ENCODE assay signal across 8 cellular contexts in the genomic region with DNA sequence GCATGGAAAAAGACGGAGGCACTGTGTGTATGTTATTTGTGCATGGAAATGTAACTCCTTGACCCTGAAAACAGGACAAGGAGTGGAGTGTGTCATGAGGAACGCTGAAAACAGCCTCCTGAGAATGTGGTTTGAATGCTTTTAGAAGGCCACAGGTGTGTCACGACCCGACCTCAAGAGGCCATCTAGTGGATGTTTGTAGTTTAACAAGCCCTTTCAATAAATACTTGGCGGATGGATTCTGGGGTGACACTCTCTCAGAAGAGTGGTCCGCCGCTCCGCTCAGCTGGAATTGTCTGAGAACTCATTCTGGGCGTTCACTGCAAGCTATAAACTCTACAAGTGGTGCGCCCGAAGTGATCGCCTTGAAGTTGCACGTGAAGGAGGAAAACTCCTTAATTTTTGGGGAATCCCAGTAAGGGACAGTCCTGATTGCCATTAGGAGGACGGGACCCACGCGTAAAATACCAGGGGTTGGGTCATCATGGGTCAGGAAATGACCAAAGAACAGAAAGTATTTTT. TPM values are rescaled to one million over a fixed set of nuclear protein-coding genes. Genes with fewer than 3 reads are reported as not detected.
DNase-seq lines count a peak whose midpoint lies in the region; ATAC-seq and TF ChIP-seq lines count a peak whose summit lies in the region.
"Not testable (repeated sequence)": the region's sequence is repeated elsewhere in the genome, so short reads cannot be mapped to it uniquely, and the experiment has no call there.

No MANE protein-coding gene starts in this region.

- H3K4me3 Mint-ChIP-seq in activated T-cell treated with anti-CD3 and anti-CD28 coated beads, Interleukin-2, amount 50 U/mL, for 4 hours: peak overlapping the region; percentile 83
- peak overlapping the region; percentile 80 for H3K4me3 Mint-ChIP-seq in endodermal cell

- H3K9me3 ChIP-seq in OCI-LY7 (ENCODE audit: low read length); endodermal cell (ENCODE audit: control insufficient read depth, low read length); lower lobe of right lung: not testable (repeated sequence)

- H3K27me3 Mint-ChIP-seq in activated T-cell treated with anti-CD3 and anti-CD28 coated beads, Interleukin-2, amount 50 U/mL, for 4 hours (ENCODE audit: low read depth): peaks cover 13% of the 10 kb centered on the region
- H3K27me3 Mint-ChIP-seq in endodermal cell (ENCODE audit: insufficient read depth): not testable (repeated sequence)

- H2AFZ ChIP-seq in OCI-LY7 (ENCODE audit: low read length): not testable (repeated sequence)

- H3K4me1 Mint-ChIP-seq in activated T-cell treated with anti-CD3 and anti-CD28 coated beads, Interleukin-2, amount 50 U/mL, for 4 hours (ENCODE audit: low read depth): peaks cover 12% of the 10 kb centered on the region
- peaks cover 37% of the 10 kb centered on the region for H3K4me1 Mint-ChIP-seq in endodermal cell

- not testable (repeated sequence) for H3K4me1 ChIP-seq in OCI-LY7 (ENCODE audit: insufficient read depth, low read length, poor library complexity, severe bottlenecking)
- peaks cover 15% of the 10 kb centered on the region for H3K4me1 ChIP-seq in endodermal cell (ENCODE audit: control insufficient read depth, insufficient read depth, low read length)
- H3K4me1 ChIP-seq in lower lobe of right lung: peaks cover 15% of the 10 kb centered on the region

- CTCF ChIA-PET in OCI-LY7 (lab: Charles Lee; ENCODE audit: unreplicated experiment): not testable (repeated sequence)

- not testable (repeated sequence) for H3K4me3 ChIP-seq in OCI-LY7 (ENCODE audit: low read depth, low read length, poor library complexity, severe bottlenecking); lower lobe of right lung
- H3K4me3 ChIP-seq in endodermal cell (ENCODE audit: low read length): peak overlapping the region; percentile 79

- 36 to 50% methylated on average over 15 to 16 of the region's 16 CpGs for WGBS in endodermal cell (ENCODE audit: insufficient coverage in 1 of 2, insufficient read length in 1 of 2), 2 experiments

- peak overlapping the region; percentile 99 for H3K27ac Mint-ChIP-seq in endodermal cell

- H4K20me1 ChIP-seq in OCI-LY7 (ENCODE audit: insufficient read depth, low read length): not testable (repeated sequence)

- not testable (repeated sequence) for H3K9me2 ChIP-seq in OCI-LY7 (ENCODE audit: insufficient read depth, low read length)

- not testable (repeated sequence) for H3K27me3 ChIP-seq in endodermal cell (ENCODE audit: control insufficient read depth, insufficient read depth, low read length, poor library complexity, severe bottlenecking); lower lobe of right lung (ENCODE audit: low read depth)

- H3K9ac ChIP-seq in endodermal cell (ENCODE audit: extremely low read depth, low read length, poor library complexity, severe bottlenecking): peak overlapping the region; percentile 39

- not testable (repeated sequence) for H3K9me3 Mint-ChIP-seq in activated T-cell treated with anti-CD3 and anti-CD28 coated beads, Interleukin-2, amount 50 U/mL, for 4 hours; endodermal cell

- intact Hi-C loops in OCI-LY7 (cut with micrococcal nuclease; ENCODE audit: unreplicated experiment): loop anchor here (5.0 kb wide), 2 partner anchors 185 to 240 kb away; no protein-coding TSS in a partner anchor
- intact Hi-C loops in lower lobe of right lung (cut with DNase I): not testable (repeated sequence)

- not testable (repeated sequence) for H3K36me3 Mint-ChIP-seq in activated T-cell treated with anti-CD3 and anti-CD28 coated beads, Interleukin-2, amount 50 U/mL, for 4 hours (ENCODE audit: insufficient read depth); endodermal cell (ENCODE audit: low read depth)

- ATAC-seq in HG03442 (IDR thresholded peaks at IDR 0.05; ENCODE audit: unreplicated experiment) (peak; percentile 74), lower lobe of right lung (peak; percentile 64 to 73)
- peak; percentile 65 to 78 for ATAC-seq in activated T-cell treated with anti-CD3 and anti-CD28 coated beads, Interleukin-2, amount 50 U/mL, for 4 hours

- not testable (repeated sequence) for H3K4me2 ChIP-seq in OCI-LY7 (ENCODE audit: low read length)

- H3K79me2 ChIP-seq in OCI-LY7 (ENCODE audit: insufficient read depth, low read depth, low read length): not testable (repeated sequence)

- POLR2A ChIA-PET in OCI-LY7 (lab: Charles Lee): not testable (repeated sequence)

- not testable (repeated sequence) for BruUV-seq in OCI-LY7 (replicated peaks; lab: Mats Ljungman, UMichigan)

- peak; percentile 6 for TF ChIP-seq CTCF in GM20000 (IDR thresholded peaks at IDR 0.05; ENCODE audit: extremely low read depth, missing control alignments)
- TF ChIP-seq CTCF in OCI-LY7 (conservative IDR thresholded peaks at IDR 0.05; ENCODE audit: low read length): peak; percentile 72
- TF ChIP-seq CTCF in endodermal cell (conservative IDR thresholded peaks at IDR 0.05): peak; percentile 74
- TF ChIP-seq CTCF in lower lobe of right lung (IDR thresholded peaks at IDR 0.05): peak; percentile 35

- not testable (repeated sequence) for H3K27ac ChIP-seq in OCI-LY7 (ENCODE audit: low read depth, low read length, poor library complexity, severe bottlenecking); endodermal cell (ENCODE audit: low read depth, low read length); lower lobe of right lung

- not testable (repeated sequence) for H3K36me3 ChIP-seq in OCI-LY7 (ENCODE audit: insufficient read depth, low read length); endodermal cell (ENCODE audit: control insufficient read depth, insufficient read depth, low read length); lower lobe of right lung

- DNase-seq in DMS153 (lab: John Stamatoyannopoulos, UW) (peak; percentile 35), GM20000 (ENCODE audit: low spot score) (peak; percentile 26), OCI-LY7 (ENCODE audit: low spot score) (peak; percentile 41), endodermal cell (peak; percentile 87), lower lobe of right lung (peak; percentile 46)
- peak; percentile 17 for DNase-seq in activated T-cell treated with anti-CD3 and anti-CD28 coated beads, Interleukin-2, amount 50 U/mL, for 4 hours
- peak; percentile 14 to 17 for DNase-seq in stimulated activated CD4-positive, alpha-beta T cell treated with anti-CD3 and anti-CD28 coated beads, Interleukin-4, amount 100 ng/mL, for 4 hours

RNA-seq across cellular contexts. Expression of a gene that starts 33.5 kb away (rescaled TPM):
- total RNA-seq in OCI-LY7 (2014; rRNA removed; shearing (Covaris generic)): not detected in 2 replicates
- not detected in 2 replicates for total RNA-seq in OCI-LY7 (2022)
- total RNA-seq in activated T-cell treated with anti-CD3 and anti-CD28 coated beads, Interleukin-2, amount 50 U/mL, for 4 hours: under 1 TPM; 0.08 to 0.13 (median 0.08) TPM
- total RNA-seq in endodermal cell: under 1 TPM; 0.24 to 0.60 TPM
- polyA plus RNA-seq in endodermal cell (2013, experiment 1 of 2): 0.11 TPM
- not detected for polyA plus RNA-seq in endodermal cell (2013, experiment 2 of 2)
- not detected for total RNA-seq in lower lobe of right lung

RNA-seq across cellular contexts. Expression of a gene that starts 44.7 kb away (rescaled TPM):
- total RNA-seq in OCI-LY7 (2014; rRNA removed; shearing (Covaris generic)): not detected in 2 replicates
- total RNA-seq in OCI-LY7 (2022) (not detected in 2 replicates), endodermal cell (not detected), lower lobe of right lung (not detected)
- under 1 TPM in 1 of 3 donors, not detected in 2; 0.05 TPM for total RNA-seq in activated T-cell treated with anti-CD3 and anti-CD28 coated beads, Interleukin-2, amount 50 U/mL, for 4 hours
- not detected for polyA plus RNA-seq in endodermal cell (2013, experiment 1 of 2)
- not detected for polyA plus RNA-seq in endodermal cell (2013, experiment 2 of 2)

Comparison
In these comparisons a context has a peak if more than half of its experiments do, and no peak if none do; other contexts are left out.
1. DNase-seq: peak in every context shown above with its lines; median percentile 87 in endodermal cell; 46 in lower lobe of right lung; 41 in OCI-LY7; 35 in DMS153; 26 in GM20000; 17 in activated T-cell treated with anti-CD3 and anti-CD28 coated beads, Interleukin-2, amount 50 U/mL, for 4 hours; 16 in stimulated activated CD4-positive, alpha-beta T cell treated with anti-CD3 and anti-CD28 coated beads, Interleukin-4, amount 100 ng/mL, for 4 hours.
2. CTCF ChIP-seq: peak in every context shown above with its lines; median percentile 74 in endodermal cell; 72 in OCI-LY7; 35 in lower lobe of right lung; 6 in GM20000.